20 cellular contexts compared by ENCODE assay signal in the genomic region with DNA sequence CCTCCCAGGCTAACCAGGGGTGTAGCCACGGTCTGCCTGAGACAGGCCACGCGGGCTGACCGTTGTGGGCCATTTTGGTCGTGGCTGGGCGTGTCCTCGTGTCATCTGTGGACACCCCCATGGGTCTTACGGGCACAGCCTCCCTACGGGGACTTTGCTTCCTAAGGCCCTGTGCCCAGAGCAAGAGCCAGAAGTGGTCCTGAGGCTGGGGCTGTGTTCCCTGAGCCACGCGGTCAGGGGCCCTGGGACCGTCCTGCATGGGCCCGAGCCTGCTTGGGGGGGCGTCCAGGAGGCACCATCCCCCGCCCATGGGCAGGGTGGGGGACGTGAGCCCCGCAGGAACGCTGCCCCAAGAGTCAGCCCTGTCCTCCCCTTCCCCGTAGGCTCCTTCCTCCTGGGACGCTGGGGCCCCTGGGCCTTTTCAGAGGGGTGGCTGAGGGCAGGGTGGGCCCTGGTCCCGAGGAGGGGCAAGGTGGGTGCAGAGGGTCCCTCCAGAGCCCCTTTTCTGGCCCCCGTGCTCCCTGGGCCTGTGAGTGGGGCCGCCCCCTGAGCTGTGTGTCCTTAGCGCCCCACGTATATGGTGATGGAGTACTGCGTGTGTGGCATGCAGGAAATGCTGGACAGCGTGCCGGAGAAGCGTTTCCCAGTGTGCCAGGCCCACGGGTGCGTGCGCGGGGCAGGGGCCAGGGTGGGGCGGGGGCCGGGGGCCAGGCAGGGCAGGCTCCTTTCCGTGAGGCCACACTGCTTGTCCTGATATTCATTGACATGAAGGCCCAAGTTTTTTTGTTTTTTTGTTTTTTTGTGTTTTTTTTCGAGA. TPM values are rescaled to one million over a fixed set of nuclear protein-coding genes. Genes with fewer than 3 reads are reported as not detected.
DNase-seq lines count a peak whose midpoint lies in the region; ATAC-seq and TF ChIP-seq lines count a peak whose summit lies in the region.
"Had no signal": no experiment of that assay in that cellular context is flagged by ENCODE, and none has a peak within 500 bp of the region (broad histone marks: within the 10 kb centered on the region; RNA-seq: fewer than 3 reads in every experiment).

No MANE protein-coding gene starts in this region.

- peaks cover 28% of the 10 kb centered on the region for H3K36me3 ChIP-seq in right atrium auricular region
- peaks cover 0 to 32% of the 10 kb centered on the region in 2 donors for H3K36me3 ChIP-seq in gastrocnemius medialis
- peaks cover 0 to 38% of the 10 kb centered on the region in 2 donors for H3K36me3 ChIP-seq in vagina
- H3K36me3 ChIP-seq: SJCRH30 had no signal

- H3K27me3 ChIP-seq in right atrium auricular region, result no peaks in the 10 kb centered on the region
- H3K27me3 ChIP-seq in right cardiac atrium (ENCODE audit: control insufficient read depth, insufficient read depth), result no peaks in the 10 kb centered on the region
- H3K27me3 ChIP-seq in gastrocnemius medialis, result no peaks in the 10 kb centered on the region
- H3K27me3 ChIP-seq in vagina, result no peaks in the 10 kb centered on the region
- H3K27me3 ChIP-seq: SJCRH30 had no signal

- TF ChIP-seq POLR2A in gastrocnemius medialis (IDR thresholded peaks at IDR 0.05) (no peak), vagina (IDR thresholded peaks at IDR 0.05) (no peak)

- no peak for DNase-seq in right atrium auricular region (ENCODE audit: low spot score)
- DNase-seq in left cardiac atrium, result no peak
- DNase-seq in right cardiac atrium, result peak in 1 of 3 donors; percentile 62
- no peak for DNase-seq in gastrocnemius medialis
- DNase-seq in vagina (ENCODE audit: extremely low spot score in 2 of 2), result no peak
- no peak for DNase-seq in activated effector memory CD4-positive, alpha-beta T cell treated with Interleukin-2 at 50 U/mL for 16 hours
- DNase-seq in stimulated activated naive CD4-positive, alpha-beta T cell treated with Interleukin-2 at 50 U/mL for 16 hours (lab: John Stamatoyannopoulos, UW), result no peak
- DNase-seq: activated CD8-positive, alpha-beta memory T cell treated with anti-CD3 and anti-CD28 coated beads, Interleukin-2, amount 50 U/mL, for 4 hours; activated naive CD4-positive, alpha-beta T cell treated with anti-CD3 and anti-CD28 coated beads, Interleukin-2, amount 50 U/mL, for 16 hours; effector CD4-positive, alpha-beta T cell; kidney glomerular epithelial cell; mucosa of descending colon; NCI-H2029 treated with DMSO at 0.1 percent for 48 hours; NCI-H510A; occipital lobe; SJCRH30 had no signal

- WGBS in right cardiac atrium, result 85% methylated on average over 37 of the region's 37 CpGs

- no peaks in the 10 kb centered on the region for H3K9me3 ChIP-seq in right atrium auricular region
- H3K9me3 ChIP-seq in right cardiac atrium (ENCODE audit: control insufficient read depth, low read length), result no peaks in the 10 kb centered on the region
- no peaks in the 10 kb centered on the region for H3K9me3 ChIP-seq in gastrocnemius medialis
- no peaks in the 10 kb centered on the region for H3K9me3 ChIP-seq in vagina
- H3K9me3 ChIP-seq: mucosa of descending colon, SJCRH30 had no signal

- H3K4me3 ChIP-seq in right atrium auricular region, result no peak overlapping the region
- no peak overlapping the region for H3K4me3 ChIP-seq in right cardiac atrium (ENCODE audit: low read length)
- no peak overlapping the region for H3K4me3 ChIP-seq in gastrocnemius medialis
- no peak overlapping the region for H3K4me3 ChIP-seq in vagina
- H3K4me3 ChIP-seq: mucosa of descending colon, SJCRH30 had no signal

- in situ Hi-C loops in gastrocnemius medialis (cut with MboI; ENCODE audit: low sequenced_read_pairs in 4 of 4), result no loop called here

- peaks cover 0 to 86% of the 10 kb centered on the region in 2 donors for H3K4me1 ChIP-seq in right atrium auricular region
- H3K4me1 ChIP-seq in right cardiac atrium (ENCODE audit: control insufficient read depth, insufficient read depth, low read length), result peaks cover 4% of the 10 kb centered on the region
- H3K4me1 ChIP-seq in gastrocnemius medialis, result peaks cover 59 to 81% of the 10 kb centered on the region in 2 donors
- peaks cover 46% of the 10 kb centered on the region for H3K4me1 ChIP-seq in vagina

- ATAC-seq in left cardiac atrium, result no peak
- no peak for ATAC-seq in right cardiac atrium
- ATAC-seq in gastrocnemius medialis, result no peak
- ATAC-seq in HG03097 (IDR thresholded peaks at IDR 0.05; ENCODE audit: low FRiP score, unreplicated experiment), result no peak
- ATAC-seq: activated CD4-positive, CD25-positive, alpha-beta regulatory T cell treated with anti-CD3 and anti-CD28 coated beads, Interleukin-2, amount 50 U/mL, for 24 hours had no signal

- TF ChIP-seq CTCF in right atrium auricular region (IDR thresholded peaks at IDR 0.05), result no peak
- no peak for TF ChIP-seq CTCF in gastrocnemius medialis (IDR thresholded peaks at IDR 0.05 in 4 of 5, conservative IDR thresholded peaks at IDR 0.05 in 1 of 5)
- no peak for TF ChIP-seq CTCF in vagina (IDR thresholded peaks at IDR 0.05)

- peak overlapping the region; percentile 91 to 95 for H3K27ac ChIP-seq in right atrium auricular region
- H3K27ac ChIP-seq in right cardiac atrium (ENCODE audit: low read length), result peak overlapping the region; percentile 1
- H3K27ac ChIP-seq in gastrocnemius medialis, result peak overlapping the region; percentile 94 to 98 (median 96)
- peak overlapping the region; percentile 37 for H3K27ac ChIP-seq in vagina
- H3K27ac ChIP-seq: SJCRH30 had no signal

- intact Hi-C loops in left cardiac atrium (cut with DNase I), result no loop called here
- intact Hi-C loops in right cardiac atrium (cut with DNase I), result no loop called here
- intact Hi-C loops in gastrocnemius medialis (cut with DNase I; ENCODE audit: low total_unique reads), result loop anchor here (10.0 kb wide), 1 partner anchor 644 kb away; the partner anchor contains the start of gene BSG
- intact Hi-C loops in vagina (cut with DNase I), result no loop called here

RNA-seq across cellular contexts. Expression of gene STK11, which starts 13.4 kb away (rescaled TPM):
- total RNA-seq in right atrium auricular region, result 10 to 100 TPM; 62.0 to 64.7 TPM
- total RNA-seq in left cardiac atrium, result 10 to 100 TPM; 48.2 to 53.0 TPM
- 10 to 100 TPM; 56.9 to 62.0 (median 57.7) TPM for total RNA-seq in right cardiac atrium
- polyA plus RNA-seq in right cardiac atrium, result 64.5 TPM
- 100 to 1,000 TPM in 3 of 4 donors, 10 to 100 TPM in 1; 91.5 to 194 (median 149) TPM for total RNA-seq in gastrocnemius medialis
- total RNA-seq in vagina, result 54.5 TPM

RNA-seq across cellular contexts. Expression of gene CBARP, which starts 18.8 kb away (rescaled TPM):
- total RNA-seq in right atrium auricular region (1 to 10 TPM; 2.4 to 2.6 TPM), left cardiac atrium (1 to 10 TPM; 1.6 to 3.8 TPM), right cardiac atrium (1 to 10 TPM in 3 of 4 donors, under 1 TPM in 1; 0.89 to 2.2 (median 1.5) TPM), gastrocnemius medialis (1 to 10 TPM in 1 of 4 donors, under 1 TPM in 3; 0.10 to 1.3 (median 0.53) TPM), vagina (3.9 TPM)
- 0.97 TPM for polyA plus RNA-seq in right cardiac atrium
- polyA plus RNA-seq: CD14-positive monocyte, IgD-negative memory B cell had no signal

RNA-seq across cellular contexts. Expression of gene ATP5F1D, which starts 22.6 kb away (rescaled TPM):
- total RNA-seq in right atrium auricular region (100 to 1,000 TPM; 193 to 269 TPM), left cardiac atrium (100 to 1,000 TPM; 540 to 639 TPM), right cardiac atrium (100 to 1,000 TPM; 490 to 706 (median 622) TPM), gastrocnemius medialis (100 to 1,000 TPM; 189 to 442 (median 273) TPM), vagina (154 TPM)
- polyA plus RNA-seq in right cardiac atrium, result 660 TPM

RNA-seq across cellular contexts. Expression of gene MIDN, which starts 29.4 kb away (rescaled TPM):
- total RNA-seq in right atrium auricular region (10 to 100 TPM; 42.1 to 42.2 TPM), left cardiac atrium (100 to 1,000 TPM in 1 of 2 donors, 10 to 100 TPM in 1; 58.7 to 148 TPM), right cardiac atrium (100 to 1,000 TPM in 1 of 4 donors, 10 to 100 TPM in 3; 50.2 to 123 (median 62.4) TPM), gastrocnemius medialis (100 to 1,000 TPM in 2 of 4 donors, 10 to 100 TPM in 2; 34.9 to 117 (median 86.3) TPM), vagina (170 TPM)
- 45.6 TPM for polyA plus RNA-seq in right cardiac atrium

RNA-seq across cellular contexts. Expression of gene SBNO2, which starts 44.9 kb away (rescaled TPM):
- total RNA-seq in right atrium auricular region (10 to 100 TPM; 14.7 to 17.7 TPM), left cardiac atrium (10 to 100 TPM; 27.2 to 64.2 TPM), right cardiac atrium (10 to 100 TPM; 18.0 to 44.5 (median 20.5) TPM), gastrocnemius medialis (10 to 100 TPM; 22.2 to 49.8 (median 30.9) TPM), vagina (54.0 TPM)
- 13.4 TPM for polyA plus RNA-seq in right cardiac atrium

Comparison
In these comparisons a context has a peak if more than half of its experiments do, and no peak if none do; other contexts are left out.
1. H3K27ac ChIP-seq: peak in every context shown above with its lines; median percentile 96 in gastrocnemius medialis; 93 in right atrium auricular region; 37 in vagina; 1 in right cardiac atrium.